Comparison of ENCODE assay signal across 22 cellular contexts in the genomic region with DNA sequence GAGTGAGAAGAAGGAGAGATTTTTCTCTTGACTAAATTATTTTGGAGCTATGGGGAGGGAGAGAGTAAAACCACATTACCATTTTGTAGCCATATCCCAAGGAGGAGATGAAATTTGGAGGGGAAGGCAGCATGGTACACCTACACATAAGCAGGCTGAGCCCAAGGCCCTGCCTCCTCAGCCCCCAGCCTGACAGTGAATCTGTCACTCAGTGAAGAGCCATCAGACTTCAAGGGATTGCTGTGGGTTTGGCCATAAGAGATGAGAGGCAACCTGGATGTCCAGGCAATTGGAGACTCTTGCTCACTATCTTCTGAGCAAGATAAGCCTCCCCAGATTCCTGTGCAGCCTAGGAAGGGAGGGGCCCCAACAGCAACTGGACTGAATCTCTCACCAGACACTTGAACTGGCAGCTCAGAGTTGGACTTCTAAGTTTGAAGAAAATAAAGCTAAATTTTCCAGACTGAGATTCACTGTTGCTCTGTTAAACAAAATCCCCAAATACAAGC.
DNase-seq lines count a peak whose midpoint lies in the region; ATAC-seq, FAIRE-seq and TF ChIP-seq lines count a peak whose summit lies in the region.
"Had no signal": no experiment of that assay in that cellular context is flagged by ENCODE, and none has a peak within 500 bp of the region (broad histone marks: within the 10 kb centered on the region; RNA-seq: fewer than 3 reads in every experiment).

No MANE protein-coding gene starts in this region.

- DNase-seq in Karpas-422 (no peak), K562 (ENCODE audit: extremely low read depth in 1 of 4, low spot score in 3 of 4) (peak in 2 of 4 experiments; percentile 27 to 31), progenitor cell of endocrine pancreas (ENCODE audit: low spot score, unreplicated experiment) (no peak), SHP77 treated with DMSO at 0.1 percent for 48 hours (lab: John Stamatoyannopoulos, UW) (no peak)
- DNase-seq: Caco-2; CD4-positive, alpha-beta memory T cell; DMS 273 treated with DMSO at 0.1 percent for 48 hours; DMS79 treated with DMSO at 0.1 percent for 48 hours; GOT3; MG63; NCI-H1048; NCI-H1436; NCI-H187 treated with DMSO at 0.1 percent for 48 hours; NCI-H2107; NCI-H446 treated with DMSO at 0.1 percent for 48 hours; NCI-H526 treated with DMSO at 0.1 percent for 48 hours; PC-3; SK-N-SH had no signal

- H3K27ac Mint-ChIP-seq in stimulated activated memory B cell treated with anti-CD40 and anti-IgM and Interleukin-4, amounts not matched to agents 10 μg/mL and 1 μg/mL and 100 μg/mL, for 72 hours, result peak overlapping the region; percentile 51
- H3K27ac Mint-ChIP-seq in progenitor cell of endocrine pancreas, result no peak overlapping the region
- H3K27ac Mint-ChIP-seq: CD4-positive, alpha-beta memory T cell had no signal

- no peak overlapping the region for H3K4me3 Mint-ChIP-seq in stimulated activated memory B cell treated with anti-CD40 and anti-IgM and Interleukin-4, amounts not matched to agents 10 μg/mL and 1 μg/mL and 100 μg/mL, for 72 hours
- no peak overlapping the region for H3K4me3 Mint-ChIP-seq in progenitor cell of endocrine pancreas (ENCODE audit: low read depth)
- H3K4me3 Mint-ChIP-seq: CD4-positive, alpha-beta memory T cell had no signal

- H3K36me3 Mint-ChIP-seq in stimulated activated memory B cell treated with anti-CD40 and anti-IgM and Interleukin-4, amounts not matched to agents 10 μg/mL and 1 μg/mL and 100 μg/mL, for 72 hours, result peaks cover 34% of the 10 kb centered on the region
- H3K36me3 Mint-ChIP-seq in progenitor cell of endocrine pancreas (ENCODE audit: insufficient read depth), result peaks cover 7% of the 10 kb centered on the region

- H2AFZ ChIP-seq in Karpas-422 (ENCODE audit: low read length) (no peak overlapping the region), K562 (ENCODE audit: low read depth, low read length) (no peak overlapping the region; the same call in 1 of the 2 replicates)

- no peaks in the 10 kb centered on the region for H3K9me1 ChIP-seq in K562 (ENCODE audit: control insufficient read depth, insufficient read depth, low read length)

- peak overlapping the region; percentile 61 to 92 (median 80); a peak in 21 of 22 replicates for H3K4me2 ChIP-seq in BLaER1 treated with 17β-estradiol and CSF1 and Interleukin-3, amounts not matched to agents 10 nM and 100 nM
- H3K4me2 ChIP-seq in Karpas-422 (ENCODE audit: low read depth, low read length, poor library complexity, severe bottlenecking) (peak overlapping the region; percentile 52), K562 (ENCODE audit: insufficient read depth, low read length) (no peak overlapping the region)
- H3K4me2 ChIP-seq: SK-N-SH had no signal

- TF ChIP-seq RAD21 in K562 (CRISPR knock-in tag; conservative IDR thresholded peaks at IDR 0.05 in 1 of 2, IDR thresholded peaks at IDR 0.05 in 1 of 2), result no peak

- H3K4me3 ChIP-seq in BLaER1 treated with 17β-estradiol and CSF1 and Interleukin-3, amounts not matched to agents 10 nM and 100 nM, result no peak overlapping the region
- H3K4me3 ChIP-seq in Karpas-422 (ENCODE audit: low read length) (no peak overlapping the region), K562 (no peak overlapping the region)
- H3K4me3 ChIP-seq: MG63 had no signal

- ATAC-seq in K562 (peak; percentile 85), HG03521 (IDR thresholded peaks at IDR 0.05; ENCODE audit: unreplicated experiment) (no peak)
- ATAC-seq in stimulated activated memory B cell treated with anti-CD40 and anti-IgM and Interleukin-4, amounts not matched to agents 10 μg/mL and 1 μg/mL and 100 μg/mL, for 72 hours, result no peak
- ATAC-seq: HCT116, PC-3 had no signal

- peak overlapping the region in 9 of 11 experiments; percentile 53 to 83 (median 74); a peak in 18 of 22 replicates for H3K27ac ChIP-seq in BLaER1 treated with 17β-estradiol and CSF1 and Interleukin-3, amounts not matched to agents 10 nM and 100 nM
- H3K27ac ChIP-seq in Karpas-422 (ENCODE audit: low read length) (peak overlapping the region; percentile 57; the same call in 1 of the 2 replicates), K562 (ENCODE audit: extremely low read depth, low read depth, low read length) (peak overlapping the region; percentile 63; the same call in 1 of the 3 replicates)

- TF ChIP-seq CTCF in K562 (IDR thresholded peaks at IDR 0.05 in 2 of 3, conservative IDR thresholded peaks at IDR 0.05 in 1 of 3; ENCODE audit: insufficient read depth in 2 of 3, low read depth in 1 of 3, low read length in 3 of 3) (no peak), progenitor cell of endocrine pancreas (IDR thresholded peaks at IDR 0.05; ENCODE audit: unreplicated experiment) (no peak)

- H3K9me3 ChIP-seq in BLaER1 treated with 17β-estradiol and CSF1 and Interleukin-3, amounts not matched to agents 10 nM and 100 nM (replicated peaks in 1 of 11), result peaks cover 10 to 40% (median 27%) of the 10 kb centered on the region in 11 experiments; a peak in 17 of 22 replicates
- no peaks in the 10 kb centered on the region for H3K9me3 ChIP-seq in Karpas-422 (ENCODE audit: low read length)
- no peaks in the 10 kb centered on the region for H3K9me3 ChIP-seq in K562 (replicated peaks; ENCODE audit: control insufficient read depth, insufficient read depth, low read depth, low read length)
- H3K9me3 ChIP-seq: SK-N-SH had no signal

- H3K36me3 ChIP-seq in BLaER1 treated with 17β-estradiol and CSF1 and Interleukin-3, amounts not matched to agents 10 nM and 100 nM, result peaks cover 11 to 23% (median 19%) of the 10 kb centered on the region in 11 experiments; a peak in 19 of 22 replicates
- no peaks in the 10 kb centered on the region for H3K36me3 ChIP-seq in Karpas-422 (ENCODE audit: insufficient read depth, low read length)
- H3K36me3 ChIP-seq in K562 (ENCODE audit: control insufficient read depth, insufficient read depth, low read length), result no peaks in the 10 kb centered on the region
- H3K36me3 ChIP-seq: MG63 had no signal

- intact Hi-C loops in K562 (cut with micrococcal nuclease), result no loop called here

- no peaks in the 10 kb centered on the region for H3K9me2 ChIP-seq in Karpas-422 (replicated peaks; ENCODE audit: insufficient read depth, low read length)
- H3K9me2 ChIP-seq: SK-N-SH had no signal

- POLR2A ChIA-PET in K562 (lab: Yijun Ruan, JAX), result interaction anchor here (2.5 kb wide), 1 partner anchor 12 kb away, joined by 11 read pairs; no protein-coding TSS in a partner anchor

- FAIRE-seq in K562 (lab: Jason Lieb, UNC), result peak; percentile 63

- peaks cover 10% of the 10 kb centered on the region for H3K9me3 Mint-ChIP-seq in stimulated activated memory B cell treated with anti-CD40 and anti-IgM and Interleukin-4, amounts not matched to agents 10 μg/mL and 1 μg/mL and 100 μg/mL, for 72 hours
- peaks cover 11% of the 10 kb centered on the region for H3K9me3 Mint-ChIP-seq in progenitor cell of endocrine pancreas (ENCODE audit: low read depth)

- no peaks in the 10 kb centered on the region for H3K27me3 ChIP-seq in BLaER1 treated with 17β-estradiol and CSF1 and Interleukin-3, amounts not matched to agents 10 nM and 100 nM
- no peaks in the 10 kb centered on the region for H3K27me3 ChIP-seq in Karpas-422 (ENCODE audit: low read length)
- H3K27me3 ChIP-seq in K562 (ENCODE audit: control insufficient read depth in 2 of 2, insufficient read depth in 2 of 2, low read length in 2 of 2), result no peaks in the 10 kb centered on the region
- H3K27me3 ChIP-seq: MG63 had no signal

- H3K9ac ChIP-seq in BLaER1 treated with 17β-estradiol and CSF1 and Interleukin-3, amounts not matched to agents 10 nM and 100 nM, result peak overlapping the region in 5 of 11 experiments; percentile 8 to 58 (median 18); a peak in 3 of 22 replicates
- H3K9ac ChIP-seq in Karpas-422 (ENCODE audit: low read length), result 0 out of 2 replicates have a peak overlapping the region, but pooled peaks have one; percentile 18
- no peak overlapping the region for H3K9ac ChIP-seq in K562 (ENCODE audit: insufficient read depth in 1 of 2, low read depth in 2 of 2, low read length in 2 of 2)
- H3K9ac ChIP-seq: SK-N-SH had no signal

- H3K27me3 Mint-ChIP-seq in stimulated activated memory B cell treated with anti-CD40 and anti-IgM and Interleukin-4, amounts not matched to agents 10 μg/mL and 1 μg/mL and 100 μg/mL, for 72 hours, result no peaks in the 10 kb centered on the region
- peaks cover 11% of the 10 kb centered on the region for H3K27me3 Mint-ChIP-seq in progenitor cell of endocrine pancreas
- H3K27me3 Mint-ChIP-seq: CD4-positive, alpha-beta memory T cell had no signal

- in situ Hi-C loops in K562 (cut with MboI), result no loop called here

- H3K79me2 ChIP-seq in Karpas-422 (ENCODE audit: low read length) (no peaks in the 10 kb centered on the region), K562 (ENCODE audit: control insufficient read depth, insufficient read depth, low read length) (no peaks in the 10 kb centered on the region)

- TF ChIP-seq POLR2A in K562 (conservative IDR thresholded peaks at IDR 0.05), result no peak

- TF ChIP-seq EP300 in K562 (IDR thresholded peaks at IDR 0.05; ENCODE audit: low read length), result no peak

- peaks cover 30% of the 10 kb centered on the region for H3K4me1 Mint-ChIP-seq in stimulated activated memory B cell treated with anti-CD40 and anti-IgM and Interleukin-4, amounts not matched to agents 10 μg/mL and 1 μg/mL and 100 μg/mL, for 72 hours
- H3K4me1 Mint-ChIP-seq in progenitor cell of endocrine pancreas (ENCODE audit: low read depth), result no peaks in the 10 kb centered on the region

- CTCF ChIA-PET in K562 (lab: Yijun Ruan, JAX; ENCODE audit: low intra/inter-chr PET ratio), result no interaction called here

- peaks cover 30 to 41% (median 36%) of the 10 kb centered on the region in 10 experiments for H3K4me1 ChIP-seq in BLaER1 treated with 17β-estradiol and CSF1 and Interleukin-3, amounts not matched to agents 10 nM and 100 nM
- H3K4me1 ChIP-seq in Karpas-422 (ENCODE audit: low read length) (peaks cover 24% of the 10 kb centered on the region), K562 (replicated peaks in 1 of 2; ENCODE audit: control insufficient read depth in 2 of 2, insufficient read depth in 2 of 2, low read length in 2 of 2) (peaks cover 13 to 22% of the 10 kb centered on the region in 2 experiments)
- H3K4me1 ChIP-seq: Caco-2 had no signal

- no peaks in the 10 kb centered on the region for H4K20me1 ChIP-seq in BLaER1 treated with 17β-estradiol and CSF1 and Interleukin-3, amounts not matched to agents 10 nM and 100 nM
- H4K20me1 ChIP-seq in Karpas-422 (ENCODE audit: insufficient read depth, low read depth, low read length) (no peaks in the 10 kb centered on the region), K562 (replicated peaks; ENCODE audit: control insufficient read depth, insufficient read depth, low read length) (no peaks in the 10 kb centered on the region)

- BruUV-seq in K562 (replicated peaks; lab: Mats Ljungman, UMichigan), result no TSS peak
